ENCODE assay signal across 8 cellular contexts in the genomic region with DNA sequence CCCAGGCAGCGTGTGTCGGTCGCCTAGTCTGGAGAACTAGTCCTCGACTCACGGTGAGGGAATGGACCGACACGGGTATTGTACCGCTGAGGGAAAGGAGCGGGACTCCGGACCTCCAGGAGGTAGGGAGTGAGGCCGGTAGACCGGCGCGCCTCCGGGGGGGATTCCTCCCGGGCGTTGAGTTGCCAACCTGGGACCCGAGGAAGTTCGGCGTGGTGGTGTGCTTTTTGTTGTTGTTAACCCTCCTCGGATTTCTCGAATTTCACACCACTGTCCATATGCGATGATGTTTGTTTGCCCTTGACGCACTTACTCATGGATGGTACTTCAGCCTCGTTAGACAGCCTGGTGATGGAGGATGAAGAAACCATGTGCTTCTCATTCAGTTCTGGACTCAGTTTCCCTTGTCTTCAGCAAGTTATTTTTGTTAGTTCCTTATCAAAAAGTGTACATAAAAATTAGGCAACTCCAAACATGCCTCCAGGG. TPM values are rescaled to one million over a fixed set of nuclear protein-coding genes. Genes with fewer than 3 reads are reported as not detected.
A peak's percentile ranks its signal among the peaks of the same experiment; 100 is the strongest.
DNase-seq lines count a peak whose midpoint lies in the region; ATAC-seq and TF ChIP-seq lines count a peak whose summit lies in the region.
"Not testable (repeated sequence)": the region's sequence is repeated elsewhere in the genome, so short reads cannot be mapped to it uniquely, and the experiment has no call there.

No MANE protein-coding gene starts in this region.

- not testable (repeated sequence) for H3K9me3 ChIP-seq in CD4-positive, alpha-beta T cell (ENCODE audit: control insufficient read depth, low read length); iPS-18a (ENCODE audit: control insufficient read depth, low read depth, low read length); stomach smooth muscle (ENCODE audit: control insufficient read depth in 2 of 2, low read length in 2 of 2)

- H3K36me3 Mint-ChIP-seq in CD4-positive, alpha-beta T cell (ENCODE audit: low read depth): peaks cover 33% of the 10 kb centered on the region
- peaks cover 20% of the 10 kb centered on the region for H3K36me3 Mint-ChIP-seq in activated naive CD4-positive, alpha-beta T cell treated with anti-CD3 and anti-CD28 coated beads, Interleukin-2, amount 50 U/mL, for 24 hours
- peaks cover 40% of the 10 kb centered on the region for H3K36me3 Mint-ChIP-seq in effector memory CD8-positive, alpha-beta T cell (ENCODE audit: insufficient read depth)
- H3K36me3 Mint-ChIP-seq in nephron (ENCODE audit: low read depth): peaks cover 45% of the 10 kb centered on the region

- H3K27ac ChIP-seq in CD4-positive, alpha-beta T cell (ENCODE audit: low read depth, low read length): peak overlapping the region; percentile 89
- peak overlapping the region; percentile 87 for H3K27ac ChIP-seq in iPS-18a (ENCODE audit: low read length)
- H3K27ac ChIP-seq in stomach smooth muscle (ENCODE audit: low read length): peak overlapping the region; percentile 94

- not testable (repeated sequence) for TF ChIP-seq CTCF in CD4-positive, alpha-beta T cell (IDR thresholded peaks at IDR 0.05); nephron (IDR thresholded peaks at IDR 0.05; ENCODE audit: unreplicated experiment in 3 of 3)

- POLR2A ChIA-PET in CD4-positive, alpha-beta T cell (lab: Charles Lee): not testable (repeated sequence)

- not testable (repeated sequence) for H3K27me3 Mint-ChIP-seq in CD4-positive, alpha-beta T cell; activated naive CD4-positive, alpha-beta T cell treated with anti-CD3 and anti-CD28 coated beads, Interleukin-2, amount 50 U/mL, for 24 hours; effector memory CD8-positive, alpha-beta T cell; nephron (ENCODE audit: low read depth)

- CTCF ChIA-PET in CD4-positive, alpha-beta T cell (lab: Charles Lee): not testable (repeated sequence)

- H3K4me1 Mint-ChIP-seq in CD4-positive, alpha-beta T cell (ENCODE audit: low read depth): peaks cover 39% of the 10 kb centered on the region
- peaks cover 73% of the 10 kb centered on the region for H3K4me1 Mint-ChIP-seq in activated naive CD4-positive, alpha-beta T cell treated with anti-CD3 and anti-CD28 coated beads, Interleukin-2, amount 50 U/mL, for 24 hours
- H3K4me1 Mint-ChIP-seq in effector memory CD8-positive, alpha-beta T cell (ENCODE audit: low read depth in 2 of 2): peaks cover 36 to 61% of the 10 kb centered on the region in 2 donors
- peaks cover 39% of the 10 kb centered on the region for H3K4me1 Mint-ChIP-seq in nephron

- not testable (repeated sequence) for H3K4me1 ChIP-seq in iPS-18a (ENCODE audit: control insufficient read depth, low read depth, low read length)
- H3K4me1 ChIP-seq in stomach smooth muscle (ENCODE audit: control insufficient read depth, insufficient read depth, low read length): peaks cover 12% of the 10 kb centered on the region

- H3K9me3 Mint-ChIP-seq in CD4-positive, alpha-beta T cell; activated naive CD4-positive, alpha-beta T cell treated with anti-CD3 and anti-CD28 coated beads, Interleukin-2, amount 50 U/mL, for 24 hours; effector memory CD8-positive, alpha-beta T cell; nephron: not testable (repeated sequence)

- DNase-seq in CD4-positive, alpha-beta T cell; effector memory CD8-positive, alpha-beta T cell: not testable (repeated sequence)
- DNase-seq in RPMI8226: peak; percentile 10

- H3K4me3 Mint-ChIP-seq in CD4-positive, alpha-beta T cell: peak overlapping the region; percentile 98
- peak overlapping the region; percentile 98 for H3K4me3 Mint-ChIP-seq in activated naive CD4-positive, alpha-beta T cell treated with anti-CD3 and anti-CD28 coated beads, Interleukin-2, amount 50 U/mL, for 24 hours
- H3K4me3 Mint-ChIP-seq in effector memory CD8-positive, alpha-beta T cell: peak overlapping the region; percentile 94 to 98
- peak overlapping the region; percentile 98 to 99 (median 99) for H3K4me3 Mint-ChIP-seq in nephron

- intact Hi-C loops in CD4-positive, alpha-beta T cell (cut with DNase I, micrococcal nuclease): loop anchor here (5.0 to 10.0 kb wide), 3 partner anchors 56 to 417 kb away; partner anchors contain the start of genes ASH1L (in 1 of the 2) and CLK2 (in 1 of the 2)

- H3K27me3 ChIP-seq in CD4-positive, alpha-beta T cell (ENCODE audit: control insufficient read depth, insufficient read depth, low read length); iPS-18a (ENCODE audit: control insufficient read depth, insufficient read depth, low read length); stomach smooth muscle (ENCODE audit: control insufficient read depth in 1 of 2, insufficient read depth in 2 of 2, low read length in 2 of 2): not testable (repeated sequence)

- ATAC-seq in CD4-positive, alpha-beta T cell (ENCODE audit: poor library complexity): peak; percentile 1
- ATAC-seq in HG02759 (IDR thresholded peaks at IDR 0.05; ENCODE audit: unreplicated experiment): peak; percentile 11
- ATAC-seq in effector memory CD8-positive, alpha-beta T cell (replicated peaks): not testable (repeated sequence)

- peak overlapping the region; percentile 95 for H3K27ac Mint-ChIP-seq in CD4-positive, alpha-beta T cell
- H3K27ac Mint-ChIP-seq in activated naive CD4-positive, alpha-beta T cell treated with anti-CD3 and anti-CD28 coated beads, Interleukin-2, amount 50 U/mL, for 24 hours: peak overlapping the region; percentile 94
- H3K27ac Mint-ChIP-seq in effector memory CD8-positive, alpha-beta T cell: peak overlapping the region; percentile 92 to 95
- H3K27ac Mint-ChIP-seq in nephron: peak overlapping the region; percentile 97 to 100 (median 99)

- H3K9ac ChIP-seq in iPS-18a (ENCODE audit: low read length) (peak overlapping the region; percentile 86), stomach smooth muscle (ENCODE audit: low read length in 2 of 2) (peak overlapping the region; percentile 96)

- peaks cover 23% of the 10 kb centered on the region for H3K36me3 ChIP-seq in iPS-18a (ENCODE audit: control insufficient read depth, low read depth, low read length)
- not testable (repeated sequence) for H3K36me3 ChIP-seq in stomach smooth muscle (ENCODE audit: control insufficient read depth in 2 of 2, insufficient read depth in 2 of 2, low read length in 2 of 2)

- H3K4me3 ChIP-seq in iPS-18a (ENCODE audit: low read length): peak overlapping the region; percentile 91
- peak overlapping the region; percentile 94 to 95 for H3K4me3 ChIP-seq in stomach smooth muscle (ENCODE audit: low read length in 2 of 2)

RNA-seq across cellular contexts. Expression of gene DAP3, which starts 0.3 kb away (rescaled TPM):
- total RNA-seq in CD4-positive, alpha-beta T cell: 100 to 1,000 TPM; 105 to 106 TPM

RNA-seq across cellular contexts. Expression of gene YY1AP1, which starts 0.6 kb away (rescaled TPM):
- 10 to 100 TPM; 71.1 to 81.2 TPM for total RNA-seq in CD4-positive, alpha-beta T cell
